Comparison of ENCODE assay signal across 22 cellular contexts in the genomic region with DNA sequence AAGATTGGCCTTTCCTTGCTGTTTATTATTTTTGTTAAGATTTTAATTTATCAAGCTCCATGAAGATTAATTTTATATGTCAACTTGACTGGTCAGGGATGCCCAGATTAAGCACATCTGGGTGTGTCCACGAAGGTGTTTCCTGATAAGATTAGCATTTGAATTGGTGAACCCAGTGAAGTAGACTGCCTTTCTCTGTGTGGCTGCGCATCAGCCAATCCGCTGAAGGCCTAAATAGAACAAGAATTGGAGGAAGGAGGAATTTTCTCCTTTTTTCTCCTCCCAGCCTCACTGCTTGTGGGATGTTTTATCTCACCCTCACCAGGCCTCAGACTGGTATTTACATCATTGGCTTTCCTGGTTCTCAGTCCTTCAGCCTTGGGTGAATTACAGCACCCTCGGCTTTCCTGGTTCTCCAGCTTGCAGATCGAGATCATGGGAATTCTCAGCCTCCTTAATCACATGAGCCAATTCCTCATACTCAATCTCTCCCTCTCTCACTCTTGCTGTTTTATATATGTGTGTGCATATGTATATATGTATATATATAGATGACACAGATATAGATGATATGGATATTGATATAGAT.
"Had no signal": no experiment of that assay in that cellular context is flagged by ENCODE, and none has a peak within 500 bp of the region (broad histone marks: within the 10 kb centered on the region; RNA-seq: fewer than 3 reads in every experiment).

No MANE protein-coding gene starts in this region.

- H3K36me3 Mint-ChIP-seq: neural progenitor cell had no signal

- H3K27me3 ChIP-seq: brain microvascular endothelial cell, neural progenitor cell, spleen, tibial nerve had no signal

- H3K27ac Mint-ChIP-seq: activated CD4-positive, alpha-beta T cell treated with anti-CD3 and anti-CD28 coated beads, Interleukin-2, amount 10 ng/mL, durations not matched to agents 7 days and 5 days; activated CD8-positive, alpha-beta T cell treated with anti-CD3 and anti-CD28 coated beads, Interleukin-2, amount 10 ng/mL, durations not matched to agents 7 days and 5 days; activated T-helper 1 cell treated with anti-CD3 and anti-CD28 coated beads, Interleukin-12 subunit alpha, Interleukin-12 subunit beta, Interleukin-2, Interleukin-4 antibody, amounts not matched to agents 30 ng/mL and 10 ng/mL and 1 ng/mL, durations not matched to agents 14 hours and 24 hours and 36 hours; naive thymus-derived CD4-positive, alpha-beta T cell; neural progenitor cell had no signal

- H3K9me3 ChIP-seq: left ventricle myocardium inferior, spleen, tibial nerve had no signal

- H3K4me3 Mint-ChIP-seq: activated CD4-positive, alpha-beta T cell treated with anti-CD3 and anti-CD28 coated beads, Interleukin-2, amount 10 ng/mL, durations not matched to agents 7 days and 5 days; activated CD8-positive, alpha-beta T cell treated with anti-CD3 and anti-CD28 coated beads, Interleukin-2, amount 10 ng/mL, durations not matched to agents 7 days and 5 days; activated T-helper 1 cell treated with anti-CD3 and anti-CD28 coated beads, Interleukin-12 subunit alpha, Interleukin-12 subunit beta, Interleukin-2, Interleukin-4 antibody, amounts not matched to agents 30 ng/mL and 10 ng/mL and 1 ng/mL, durations not matched to agents 14 hours and 24 hours and 36 hours; naive thymus-derived CD4-positive, alpha-beta T cell; neural progenitor cell had no signal

- H3K4me1 ChIP-seq: left ventricle myocardium inferior, neural progenitor cell had no signal

- ATAC-seq: activated CD4-positive, CD25-positive, alpha-beta regulatory T cell treated with anti-CD3 and anti-CD28 coated beads, Interleukin-2, amount 50 U/mL, for 24 hours; activated CD8-positive, alpha-beta T cell treated with anti-CD3 and anti-CD28 coated beads, Interleukin-2, amount 10 ng/mL, durations not matched to agents 7 days and 5 days; naive thymus-derived CD4-positive, alpha-beta T cell had no signal

- H3K27ac ChIP-seq: brain microvascular endothelial cell, left ventricle myocardium inferior, neural progenitor cell had no signal

- H3K4me3 ChIP-seq: left ventricle myocardium inferior, neural progenitor cell, spleen, tibial nerve had no signal

- DNase-seq: activated CD4-positive, alpha-beta T cell treated with anti-CD3 and anti-CD28 coated beads, Interleukin-2, amount 10 ng/mL, durations not matched to agents 7 days and 5 days; activated CD8-positive, alpha-beta T cell treated with anti-CD3 and anti-CD28 coated beads, Interleukin-2, amount 10 ng/mL, durations not matched to agents 7 days and 5 days; activated gamma-delta T cell; activated naive CD4-positive, alpha-beta T cell treated with anti-CD3 and anti-CD28 coated beads, Interleukin-2, amount 50 U/mL, for 16 hours; aorta; brain microvascular endothelial cell; central memory CD4-positive, alpha-beta T cell; effector memory CD4-positive, alpha-beta T cell; foreskin melanocyte; kidney glomerular epithelial cell; left ventricle myocardium inferior; naive thymus-derived CD4-positive, alpha-beta T cell; retina; spleen; stimulated activated CD4-positive, alpha-beta T cell treated with anti-CD3 and anti-CD28 coated beads, Interleukin-4, amount 100 ng/mL, for 1 hour; stimulated activated naive CD4-positive, alpha-beta T cell treated with Interleukin-2 at 50 U/mL for 16 hours; T-helper 9 cell had no signal

- H3K36me3 ChIP-seq: brain microvascular endothelial cell, left ventricle myocardium inferior, neural progenitor cell, spleen, tibial nerve had no signal

- H3K9me3 Mint-ChIP-seq: neural progenitor cell had no signal

- H3K4me1 Mint-ChIP-seq: neural progenitor cell had no signal

- H3K27me3 Mint-ChIP-seq: activated CD4-positive, alpha-beta T cell treated with anti-CD3 and anti-CD28 coated beads, Interleukin-2, amount 10 ng/mL, durations not matched to agents 7 days and 5 days; progenitor cell of endocrine pancreas had no signal
